ENCODE assay signal across 28 cellular contexts in genomic region chr9:114344692-114345091, GRCh38. TPM values are rescaled to one million over a fixed set of nuclear protein-coding genes. Genes with fewer than 3 reads are reported as not detected.
DNase-seq lines count a peak whose midpoint lies in the region; ATAC-seq and TF ChIP-seq lines count a peak whose summit lies in the region.
"Had no signal": no experiment of that assay in that cellular context is flagged by ENCODE, and none has a peak within 500 bp of the region (broad histone marks: within the 10 kb centered on the region; RNA-seq: fewer than 3 reads in every experiment).

No MANE protein-coding gene starts in this region.

- H3K9me3 Mint-ChIP-seq in activated naive CD4-positive, alpha-beta T cell treated with anti-CD3 and anti-CD28 coated beads for 36 hours, result no peaks in the 10 kb centered on the region
- H3K9me3 Mint-ChIP-seq in activated CD8-positive, alpha-beta T cell treated with anti-CD3 and anti-CD28 coated beads, Interleukin-2, amount 10 ng/mL, durations not matched to agents 7 days and 5 days (ENCODE audit: insufficient read depth), result no peaks in the 10 kb centered on the region
- H3K9me3 Mint-ChIP-seq: activated naive CD8-positive, alpha-beta T cell treated with anti-CD3 and anti-CD28 coated beads, Interleukin-2, amount 10 ng/mL, durations not matched to agents 7 days and 5 days; brain; HFFc6; T-helper 2 cell treated with Interferon-gamma antibody and Interleukin-4, amounts not matched to agents 5 μg/mL and 100 μg/mL, for 36 hours had no signal

- whole genome bisulfite sequencing in thyroid gland, 2 donors, result 18 to 27% methylated on average over 3 of the region's 3 CpGs
- WGBS in SK-N-SH (ENCODE audit: low lambda C conversion rate), result 94% methylated on average over 3 of the region's 3 CpGs
- 67 to 68% methylated on average over 3 of the region's 3 CpGs for WGBS in body of pancreas, 2 donors

- CTCF ChIA-PET in activated naive CD4-positive, alpha-beta T cell treated with anti-CD3 and anti-CD28 coated beads for 36 hours (lab: Charles Lee), result interaction anchor here (0.8 to 1.8 kb wide), 2 partner anchors 45 to 160 kb away, joined by 3 to 4 read pairs; no protein-coding TSS in a partner anchor
- CTCF ChIA-PET in activated CD8-positive, alpha-beta T cell treated with anti-CD3 and anti-CD28 coated beads, Interleukin-2, amount 10 ng/mL, durations not matched to agents 7 days and 5 days (lab: Charles Lee), result interaction anchor here (1.3 kb wide), 1 partner anchor 61 kb away, joined by 4 read pairs; no protein-coding TSS in a partner anchor
- CTCF ChIA-PET in SK-N-SH (lab: Yijun Ruan, JAX), result interaction anchor here (1.1 to 1.5 kb wide), 2 partner anchors 41 to 262 kb away, joined by 3 read pairs; no protein-coding TSS in a partner anchor

- no peaks in the 10 kb centered on the region for H4K20me1 ChIP-seq in SK-N-SH (ENCODE audit: insufficient read depth)

- H3K4me3 ChIP-seq in muscle layer of colon (ENCODE audit: low read depth in 1 of 2, low read length in 2 of 2) (no peak overlapping the region), thyroid gland (replicated peaks in 1 of 3) (no peak overlapping the region), SK-N-SH (ENCODE audit: low read depth in 2 of 2, low read length in 1 of 2) (no peak overlapping the region), body of pancreas (no peak overlapping the region)
- H3K4me3 ChIP-seq: colonic mucosa, GM12878, SK-N-MC, suprapubic skin had no signal

- H3K9ac ChIP-seq in muscle layer of colon (ENCODE audit: low read length), result no peak overlapping the region
- H3K9ac ChIP-seq in SK-N-SH, result no peak overlapping the region

- no peaks in the 10 kb centered on the region for H3K79me2 ChIP-seq in SK-N-SH (ENCODE audit: insufficient read depth)

- no peaks in the 10 kb centered on the region for H3K27me3 ChIP-seq in muscle layer of colon (ENCODE audit: control insufficient read depth in 1 of 2, insufficient read depth in 2 of 2, low read length in 2 of 2)
- H3K27me3 ChIP-seq in thyroid gland, result no peaks in the 10 kb centered on the region
- H3K27me3 ChIP-seq in SK-N-SH (ENCODE audit: insufficient read depth), result no peaks in the 10 kb centered on the region
- no peaks in the 10 kb centered on the region for H3K27me3 ChIP-seq in body of pancreas
- H3K27me3 ChIP-seq: colonic mucosa, suprapubic skin had no signal

- H3K4me3 Mint-ChIP-seq in activated naive CD4-positive, alpha-beta T cell treated with anti-CD3 and anti-CD28 coated beads for 36 hours, result no peak overlapping the region
- no peak overlapping the region for H3K4me3 Mint-ChIP-seq in activated CD8-positive, alpha-beta T cell treated with anti-CD3 and anti-CD28 coated beads, Interleukin-2, amount 10 ng/mL, durations not matched to agents 7 days and 5 days
- H3K4me3 Mint-ChIP-seq: activated naive CD8-positive, alpha-beta T cell treated with anti-CD3 and anti-CD28 coated beads, Interleukin-2, amount 10 ng/mL, durations not matched to agents 7 days and 5 days; brain; HFFc6; T-helper 2 cell treated with Interferon-gamma antibody and Interleukin-4, amounts not matched to agents 5 μg/mL and 100 μg/mL, for 36 hours had no signal

- DNase-seq in activated naive CD4-positive, alpha-beta T cell treated with anti-CD3 and anti-CD28 coated beads for 36 hours, result no peak
- DNase-seq in activated naive CD4-positive, alpha-beta T cell treated with anti-CD3 and anti-CD28 coated beads, Interleukin-2, amount 50 U/mL, for 16 hours, result no peak
- no peak for DNase-seq in activated CD8-positive, alpha-beta T cell treated with anti-CD3 and anti-CD28 coated beads, Interleukin-2, amount 10 ng/mL, durations not matched to agents 7 days and 5 days
- DNase-seq in thyroid gland (peak; percentile 79 to 83), SK-N-SH (no peak), body of pancreas (no peak)
- DNase-seq: ACHN; activated CD8-positive, alpha-beta memory T cell treated with anti-CD3 and anti-CD28 coated beads, Interleukin-2, amount 50 U/mL, for 4 hours; activated naive CD8-positive, alpha-beta T cell treated with anti-CD3 and anti-CD28 coated beads, Interleukin-2, amount 10 ng/mL, durations not matched to agents 7 days and 5 days; colonic mucosa; HFFc6; midbrain; NCI-H1417 treated with DMSO at 0.1 percent for 48 hours; NCI-H2107; NCI-H524 treated with DMSO at 0.1 percent for 48 hours; retina; RPMI8226; stimulated activated CD4-positive, alpha-beta T cell treated with anti-CD3 and anti-CD28 coated beads, Interleukin-12 subunit alpha, Interleukin-12 subunit beta, amount 100 ng/mL, for 4 hours had no signal

- peaks cover 31% of the 10 kb centered on the region for H3K4me1 ChIP-seq in muscle layer of colon (ENCODE audit: insufficient read depth, low read length)
- H3K4me1 ChIP-seq in thyroid gland, result peaks cover 0 to 12% of the 10 kb centered on the region in 2 donors
- H3K4me1 ChIP-seq in SK-N-SH (ENCODE audit: control insufficient read depth in 1 of 2, insufficient read depth in 2 of 2, low read depth in 1 of 2, low read length in 1 of 2), result peaks cover 6 to 13% of the 10 kb centered on the region in 2 experiments; a peak in 3 of 4 replicates
- no peaks in the 10 kb centered on the region for H3K4me1 ChIP-seq in body of pancreas
- H3K4me1 ChIP-seq: colonic mucosa had no signal

- TF ChIP-seq POLR2A in thyroid gland (IDR thresholded peaks at IDR 0.05) (no peak), body of pancreas (IDR thresholded peaks at IDR 0.05) (no peak)

- no peaks in the 10 kb centered on the region for H3K9me2 ChIP-seq in SK-N-SH

- TF ChIP-seq RAD21 in SK-N-SH (IDR thresholded peaks at IDR 0.05; ENCODE audit: low read length), result no peak

- H3K9me3 ChIP-seq in muscle layer of colon (ENCODE audit: low read length) (no peaks in the 10 kb centered on the region), thyroid gland (no peaks in the 10 kb centered on the region), SK-N-SH (no peaks in the 10 kb centered on the region), body of pancreas (no peaks in the 10 kb centered on the region)
- H3K9me3 ChIP-seq: colonic mucosa, suprapubic skin had no signal

- peaks cover 5% of the 10 kb centered on the region for H3F3A ChIP-seq in SK-N-SH (replicated peaks; ENCODE audit: insufficient read depth)

- no peak overlapping the region for H2AFZ ChIP-seq in SK-N-SH (ENCODE audit: low read depth)

- TF ChIP-seq CTCF in thyroid gland (IDR thresholded peaks at IDR 0.05) (no peak), SK-N-SH (IDR thresholded peaks at IDR 0.05) (no peak), body of pancreas (IDR thresholded peaks at IDR 0.05) (no peak)

- peak overlapping the region; percentile 50 for H3K27ac Mint-ChIP-seq in activated naive CD4-positive, alpha-beta T cell treated with anti-CD3 and anti-CD28 coated beads for 36 hours
- H3K27ac Mint-ChIP-seq in activated CD8-positive, alpha-beta T cell treated with anti-CD3 and anti-CD28 coated beads, Interleukin-2, amount 10 ng/mL, durations not matched to agents 7 days and 5 days, result peak overlapping the region; percentile 70
- H3K27ac Mint-ChIP-seq: brain; HFFc6; T-helper 2 cell treated with Interferon-gamma antibody and Interleukin-4, amounts not matched to agents 5 μg/mL and 100 μg/mL, for 36 hours had no signal

- peak overlapping the region; percentile 67 for H3K27ac ChIP-seq in muscle layer of colon (ENCODE audit: low read depth, low read length)
- H3K27ac ChIP-seq in thyroid gland, result no peak overlapping the region
- no peak overlapping the region for H3K27ac ChIP-seq in SK-N-SH (ENCODE audit: low read depth in 2 of 2, low read length in 1 of 2)
- no peak overlapping the region for H3K27ac ChIP-seq in body of pancreas
- H3K27ac ChIP-seq: C4-2B, colonic mucosa, SK-N-MC, suprapubic skin had no signal

- intact Hi-C loops in activated naive CD4-positive, alpha-beta T cell treated with anti-CD3 and anti-CD28 coated beads for 36 hours (cut with micrococcal nuclease), result loop anchor here (5.0 kb wide), 1 partner anchor 143 kb away; no protein-coding TSS in a partner anchor
- intact Hi-C loops in thyroid gland (cut with DNase I), result no loop called here
- intact Hi-C loops in body of pancreas (cut with DNase I), result no loop called here

- ATAC-seq in activated CD8-positive, alpha-beta T cell treated with anti-CD3 and anti-CD28 coated beads, Interleukin-2, amount 10 ng/mL, durations not matched to agents 7 days and 5 days, result no peak
- ATAC-seq in body of pancreas (no peak), GM21526 (IDR thresholded peaks at IDR 0.05; ENCODE audit: low FRiP score, unreplicated experiment) (no peak)
- ATAC-seq: GM12878, HepG2 had no signal

- H3K36me3 ChIP-seq in muscle layer of colon (ENCODE audit: insufficient read depth, low read length) (peaks cover 66% of the 10 kb centered on the region), thyroid gland (peaks cover 28 to 50% of the 10 kb centered on the region in 2 donors), SK-N-SH (replicated peaks in 1 of 2; ENCODE audit: control insufficient read depth in 1 of 2, insufficient read depth in 2 of 2, low read length in 1 of 2) (no peaks in the 10 kb centered on the region), body of pancreas (replicated peaks in 1 of 2; ENCODE audit: insufficient read depth in 1 of 2, low read depth in 2 of 2) (peaks cover 0 to 23% of the 10 kb centered on the region in 2 donors)

- POLR2A ChIA-PET in activated CD8-positive, alpha-beta T cell treated with anti-CD3 and anti-CD28 coated beads, Interleukin-2, amount 10 ng/mL, durations not matched to agents 7 days and 5 days (lab: Charles Lee), result interaction anchor here (1.4 to 1.6 kb wide), 2 partner anchors 21 to 41 kb away, joined by 4 to 5 read pairs; no protein-coding TSS in a partner anchor
- POLR2A ChIA-PET in SK-N-SH (lab: Yijun Ruan, JAX), result no interaction called here

- H3K27me3 Mint-ChIP-seq in activated naive CD4-positive, alpha-beta T cell treated with anti-CD3 and anti-CD28 coated beads for 36 hours (ENCODE audit: low read depth), result no peaks in the 10 kb centered on the region
- H3K27me3 Mint-ChIP-seq in activated CD8-positive, alpha-beta T cell treated with anti-CD3 and anti-CD28 coated beads, Interleukin-2, amount 10 ng/mL, durations not matched to agents 7 days and 5 days (ENCODE audit: low read depth), result no peaks in the 10 kb centered on the region
- H3K27me3 Mint-ChIP-seq: activated naive CD8-positive, alpha-beta T cell treated with anti-CD3 and anti-CD28 coated beads, Interleukin-2, amount 10 ng/mL, durations not matched to agents 7 days and 5 days had no signal

- H3K36me3 Mint-ChIP-seq in activated naive CD4-positive, alpha-beta T cell treated with anti-CD3 and anti-CD28 coated beads for 36 hours (ENCODE audit: low read depth), result peaks cover 69% of the 10 kb centered on the region
- peaks cover 91% of the 10 kb centered on the region for H3K36me3 Mint-ChIP-seq in activated CD8-positive, alpha-beta T cell treated with anti-CD3 and anti-CD28 coated beads, Interleukin-2, amount 10 ng/mL, durations not matched to agents 7 days and 5 days (ENCODE audit: low read depth)

- H3K4me2 ChIP-seq in SK-N-SH, result no peak overlapping the region

- no peak for TF ChIP-seq EP300 in SK-N-SH (IDR thresholded peaks at IDR 0.05; ENCODE audit: borderline replicate concordance in 1 of 2, low read depth in 1 of 2, low read length in 1 of 2)

- H3K4me1 Mint-ChIP-seq in activated naive CD4-positive, alpha-beta T cell treated with anti-CD3 and anti-CD28 coated beads for 36 hours (ENCODE audit: low read depth), result peaks cover 27% of the 10 kb centered on the region
- H3K4me1 Mint-ChIP-seq in activated CD8-positive, alpha-beta T cell treated with anti-CD3 and anti-CD28 coated beads, Interleukin-2, amount 10 ng/mL, durations not matched to agents 7 days and 5 days (ENCODE audit: low read depth), result peaks cover 63% of the 10 kb centered on the region

RNA-seq across cellular contexts. Expression of gene ORM2, which starts 15.0 kb away (rescaled TPM):
- not detected for total RNA-seq in activated naive CD4-positive, alpha-beta T cell treated with anti-CD3 and anti-CD28 coated beads for 36 hours
- not detected for total RNA-seq in activated CD8-positive, alpha-beta T cell treated with anti-CD3 and anti-CD28 coated beads, Interleukin-2, amount 10 ng/mL, durations not matched to agents 7 days and 5 days
- total RNA-seq in thyroid gland, result not detected
- polyA plus RNA-seq in SK-N-SH (2012; rRNA removed), result not detected in 2 replicates
- polyA plus RNA-seq in SK-N-SH (2012; cell fraction: cytosol; rRNA removed), result not detected in 2 replicates
- polyA plus RNA-seq in SK-N-SH (2012; cell fraction: nucleus; rRNA removed), result not detected in 2 replicates
- total RNA-seq in body of pancreas, result not detected
- total RNA-seq: activated naive CD8-positive, alpha-beta T cell treated with anti-CD3 and anti-CD28 coated beads, Interleukin-2, amount 10 ng/mL, durations not matched to agents 7 days and 5 days; fibroblast of lung; HFFc6 had no signal
- polyA plus RNA-seq: fibroblast of lung, GM12878 had no signal

RNA-seq across cellular contexts. Expression of gene ORM1, which starts 21.8 kb away (rescaled TPM):
- not detected for total RNA-seq in activated naive CD4-positive, alpha-beta T cell treated with anti-CD3 and anti-CD28 coated beads for 36 hours
- total RNA-seq in activated CD8-positive, alpha-beta T cell treated with anti-CD3 and anti-CD28 coated beads, Interleukin-2, amount 10 ng/mL, durations not matched to agents 7 days and 5 days, result not detected
- total RNA-seq in thyroid gland (not detected), body of pancreas (10 to 100 TPM in 1 of 2 donors, not detected in 1; 43.8 TPM)
- not detected in 2 replicates for polyA plus RNA-seq in SK-N-SH (2012; rRNA removed)
- not detected in 2 replicates for polyA plus RNA-seq in SK-N-SH (2012; cell fraction: cytosol; rRNA removed)
- polyA plus RNA-seq in SK-N-SH (2012; cell fraction: nucleus; rRNA removed), result not detected in 2 replicates
- total RNA-seq: activated naive CD8-positive, alpha-beta T cell treated with anti-CD3 and anti-CD28 coated beads, Interleukin-2, amount 10 ng/mL, durations not matched to agents 7 days and 5 days; fibroblast of lung; HFFc6 had no signal
- polyA plus RNA-seq: fibroblast of lung, GM12878 had no signal

RNA-seq across cellular contexts. Expression of gene AKNA, which starts 43.1 kb away (rescaled TPM):
- total RNA-seq in activated naive CD4-positive, alpha-beta T cell treated with anti-CD3 and anti-CD28 coated beads for 36 hours, result 100 to 1,000 TPM; 107 to 118 TPM
- 100 to 1,000 TPM; 413 to 430 TPM for total RNA-seq in activated CD8-positive, alpha-beta T cell treated with anti-CD3 and anti-CD28 coated beads, Interleukin-2, amount 10 ng/mL, durations not matched to agents 7 days and 5 days
- total RNA-seq in thyroid gland (10 to 100 TPM; 10.0 to 17.0 (median 12.5) TPM), body of pancreas (10 to 100 TPM in 1 of 2 donors, 1 to 10 TPM in 1; 7.3 to 11.9 TPM)
- 0.70 and 0.84 TPM in 2 replicates for polyA plus RNA-seq in SK-N-SH (2012; rRNA removed)
- polyA plus RNA-seq in SK-N-SH (2012; cell fraction: cytosol; rRNA removed), result 0.28 and 0.55 TPM in 2 replicates
- 2.4 and 3.0 TPM in 2 replicates for polyA plus RNA-seq in SK-N-SH (2012; cell fraction: nucleus; rRNA removed)

Comparison
In these comparisons a context has a peak if more than half of its experiments do, and no peak if none do; other contexts are left out.
1. DNase-seq: peak in thyroid gland (2 of 2); none in activated naive CD4-positive, alpha-beta T cell treated with anti-CD3 and anti-CD28 coated beads for 36 hours (single experiment), activated naive CD4-positive, alpha-beta T cell treated with anti-CD3 and anti-CD28 coated beads, Interleukin-2, amount 50 U/mL, for 16 hours (single experiment), activated CD8-positive, alpha-beta T cell treated with anti-CD3 and anti-CD28 coated beads, Interleukin-2, amount 10 ng/mL, durations not matched to agents 7 days and 5 days (single experiment), SK-N-SH (single experiment) and body of pancreas (0 of 4).
2. RNA of gene AKNA, which starts 43.1 kb away (total RNA-seq): 413 to 430 TPM in activated CD8-positive, alpha-beta T cell treated with anti-CD3 and anti-CD28 coated beads, Interleukin-2, amount 10 ng/mL, durations not matched to agents 7 days and 5 days and 107 to 118 TPM in activated naive CD4-positive, alpha-beta T cell treated with anti-CD3 and anti-CD28 coated beads for 36 hours; 10.0 to 17.0 TPM in thyroid gland and 7.3 to 11.9 TPM in body of pancreas; every median in the first group is over 4 times any median in the second.